Comparison of ENCODE assay signal across 1 cellular context in the genomic region with DNA sequence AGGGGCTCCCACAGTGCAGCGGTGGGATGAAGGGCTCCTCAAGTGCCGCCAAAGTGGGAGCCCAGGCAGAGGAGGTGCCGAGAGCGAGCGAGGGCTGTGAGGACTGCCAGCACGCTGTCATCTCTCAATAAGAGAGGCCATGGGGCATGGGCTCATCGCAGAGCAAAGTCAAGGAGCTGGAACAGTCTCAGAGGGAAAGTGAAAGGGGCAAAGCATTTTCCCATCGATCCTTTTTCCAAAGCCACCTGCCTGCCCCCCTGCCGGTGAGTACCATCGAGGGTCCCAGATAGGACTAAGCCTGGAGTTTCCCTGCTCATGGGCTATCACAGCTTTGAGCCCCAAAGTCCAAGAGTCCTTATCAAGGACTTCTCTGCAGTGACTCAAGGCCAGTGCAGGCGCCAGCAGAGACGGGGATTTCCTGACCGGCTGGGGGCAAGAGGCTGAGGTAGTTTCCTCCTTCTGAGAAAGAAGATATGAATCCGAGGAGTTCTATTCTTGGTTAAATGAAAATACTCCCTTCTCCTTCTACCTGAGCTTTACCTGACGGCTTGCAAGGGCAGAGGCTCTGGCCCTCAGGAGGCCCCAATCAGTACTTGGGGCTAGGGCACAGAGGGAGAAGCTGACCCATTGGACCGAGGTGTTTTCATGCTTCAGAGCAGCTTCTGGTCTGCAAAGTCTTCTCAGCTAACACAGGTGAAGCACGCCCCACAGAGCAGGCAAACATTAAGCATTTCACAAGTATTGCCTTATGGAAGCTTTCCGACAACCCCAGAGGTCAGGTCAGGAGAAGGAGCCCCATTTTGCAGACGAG.
A peak's percentile ranks its signal among the peaks of the same experiment; 100 is the strongest.
TF ChIP-seq lines count a peak whose summit lies in the region.

No MANE protein-coding gene starts in this region.

TF ChIP-seq in GM12878, 131 proteins besides CTCF, POLR2A, EP300 and RAD21 (continued from another document and continues in another):
- TF ChIP-seq, protein P1, sequence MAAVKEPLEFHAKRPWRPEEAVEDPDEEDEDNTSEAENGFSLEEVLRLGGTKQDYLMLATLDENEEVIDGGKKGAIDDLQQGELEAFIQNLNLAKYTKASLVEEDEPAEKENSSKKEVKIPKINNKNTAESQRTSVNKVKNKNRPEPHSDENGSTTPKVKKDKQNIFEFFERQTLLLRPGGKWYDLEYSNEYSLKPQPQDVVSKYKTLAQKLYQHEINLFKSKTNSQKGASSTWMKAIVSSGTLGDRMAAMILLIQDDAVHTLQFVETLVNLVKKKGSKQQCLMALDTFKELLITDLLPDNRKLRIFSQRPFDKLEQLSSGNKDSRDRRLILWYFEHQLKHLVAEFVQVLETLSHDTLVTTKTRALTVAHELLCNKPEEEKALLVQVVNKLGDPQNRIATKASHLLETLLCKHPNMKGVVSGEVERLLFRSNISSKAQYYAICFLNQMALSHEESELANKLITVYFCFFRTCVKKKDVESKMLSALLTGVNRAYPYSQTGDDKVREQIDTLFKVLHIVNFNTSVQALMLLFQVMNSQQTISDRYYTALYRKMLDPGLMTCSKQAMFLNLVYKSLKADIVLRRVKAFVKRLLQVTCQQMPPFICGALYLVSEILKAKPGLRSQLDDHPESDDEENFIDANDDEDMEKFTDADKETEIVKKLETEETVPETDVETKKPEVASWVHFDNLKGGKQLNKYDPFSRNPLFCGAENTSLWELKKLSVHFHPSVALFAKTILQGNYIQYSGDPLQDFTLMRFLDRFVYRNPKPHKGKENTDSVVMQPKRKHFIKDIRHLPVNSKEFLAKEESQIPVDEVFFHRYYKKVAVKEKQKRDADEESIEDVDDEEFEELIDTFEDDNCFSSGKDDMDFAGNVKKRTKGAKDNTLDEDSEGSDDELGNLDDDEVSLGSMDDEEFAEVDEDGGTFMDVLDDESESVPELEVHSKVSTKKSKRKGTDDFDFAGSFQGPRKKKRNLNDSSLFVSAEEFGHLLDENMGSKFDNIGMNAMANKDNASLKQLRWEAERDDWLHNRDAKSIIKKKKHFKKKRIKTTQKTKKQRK (IDR thresholded peaks at IDR 0.05; ENCODE audit: low read depth, low read length) = no peak
- TF ChIP-seq RFX5 (IDR thresholded peaks at IDR 0.05; ENCODE audit: low read depth, low read length) (no peak), TBL1XR1 (IDR thresholded peaks at IDR 0.05; ENCODE audit: low read depth, low read length) (no peak), MEF2B (IDR thresholded peaks at IDR 0.05; ENCODE audit: partially characterized antibody, poor library complexity, severe bottlenecking) (peak; percentile 32), CHD2 (IDR thresholded peaks at IDR 0.05; ENCODE audit: borderline replicate concordance, low read depth, low read length) (no peak), BCL11A (IDR thresholded peaks at IDR 0.05; ENCODE audit: low read depth, low read length) (no peak), TAF1 (IDR thresholded peaks at IDR 0.05; ENCODE audit: borderline replicate concordance, low read depth, low read length) (no peak), EZH2 (IDR thresholded peaks at IDR 0.05; ENCODE audit: borderline replicate concordance, control insufficient read depth, low read depth, low read length) (no peak), GABPA (IDR thresholded peaks at IDR 0.05; ENCODE audit: low read depth) (no peak), ASH2L (IDR thresholded peaks at IDR 0.05; ENCODE audit: borderline replicate concordance, low read depth) (no peak), ZNF217 (IDR thresholded peaks at IDR 0.05) (no peak), EED (IDR thresholded peaks at IDR 0.05; ENCODE audit: low read depth) (peak; percentile 74), DPF2 (IDR thresholded peaks at IDR 0.05) (0 out of 2 replicates have a peak, but pooled peaks have one; percentile 40), CHD1 (IDR thresholded peaks at IDR 0.05; ENCODE audit: low read depth, low read length) (no peak), ETV6 (conservative IDR thresholded peaks at IDR 0.05 in 1 of 2, IDR thresholded peaks at IDR 0.05 in 1 of 2; ENCODE audit: borderline replicate concordance in 1 of 2, low read depth in 1 of 2) (no peak), SREBF2 (IDR thresholded peaks at IDR 0.05; ENCODE audit: low read length) (no peak), SIX5 (IDR thresholded peaks at IDR 0.05; ENCODE audit: low read depth, low read length, severe bottlenecking) (no peak), CBFB (IDR thresholded peaks at IDR 0.05; ENCODE audit: low read depth) (no peak), NR2F1 (conservative IDR thresholded peaks at IDR 0.05) (no peak; the same call in 1 of the 2 replicates), ZNF622 (IDR thresholded peaks at IDR 0.05) (no peak), NR2C2 (IDR thresholded peaks at IDR 0.05; ENCODE audit: borderline replicate concordance, control insufficient read depth, insufficient read length, low read depth) (no peak), BACH1 (IDR thresholded peaks at IDR 0.05; ENCODE audit: borderline replicate concordance) (no peak), FOXM1 (IDR thresholded peaks at IDR 0.05; ENCODE audit: low read depth, low read length) (no peak), EGR1 (IDR thresholded peaks at IDR 0.05; ENCODE audit: borderline replicate concordance in 1 of 2, low read depth in 2 of 2, low read length in 2 of 2) (no peak), KDM1A (IDR thresholded peaks at IDR 0.05; ENCODE audit: borderline replicate concordance) (no peak), SIN3A (IDR thresholded peaks at IDR 0.05; ENCODE audit: low read depth, low read length) (no peak), RUNX3 (IDR thresholded peaks at IDR 0.05; ENCODE audit: low read length) (no peak; the same call in 1 of the 2 replicates), HCFC1 (IDR thresholded peaks at IDR 0.05; ENCODE audit: low read length) (no peak), SRF (IDR thresholded peaks at IDR 0.05; ENCODE audit: low read depth in 2 of 2, low read length in 2 of 2) (no peak), ZNF207 (IDR thresholded peaks at IDR 0.05; ENCODE audit: borderline replicate concordance) (no peak)
- TF ChIP-seq, protein P2, sequence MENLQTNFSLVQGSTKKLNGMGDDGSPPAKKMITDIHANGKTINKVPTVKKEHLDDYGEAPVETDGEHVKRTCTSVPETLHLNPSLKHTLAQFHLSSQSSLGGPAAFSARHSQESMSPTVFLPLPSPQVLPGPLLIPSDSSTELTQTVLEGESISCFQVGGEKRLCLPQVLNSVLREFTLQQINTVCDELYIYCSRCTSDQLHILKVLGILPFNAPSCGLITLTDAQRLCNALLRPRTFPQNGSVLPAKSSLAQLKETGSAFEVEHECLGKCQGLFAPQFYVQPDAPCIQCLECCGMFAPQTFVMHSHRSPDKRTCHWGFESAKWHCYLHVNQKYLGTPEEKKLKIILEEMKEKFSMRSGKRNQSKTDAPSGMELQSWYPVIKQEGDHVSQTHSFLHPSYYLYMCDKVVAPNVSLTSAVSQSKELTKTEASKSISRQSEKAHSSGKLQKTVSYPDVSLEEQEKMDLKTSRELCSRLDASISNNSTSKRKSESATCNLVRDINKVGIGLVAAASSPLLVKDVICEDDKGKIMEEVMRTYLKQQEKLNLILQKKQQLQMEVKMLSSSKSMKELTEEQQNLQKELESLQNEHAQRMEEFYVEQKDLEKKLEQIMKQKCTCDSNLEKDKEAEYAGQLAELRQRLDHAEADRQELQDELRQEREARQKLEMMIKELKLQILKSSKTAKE (IDR thresholded peaks at IDR 0.05; ENCODE audit: low read depth, poor library complexity, severe bottlenecking) = no peak
- TF ChIP-seq, protein P3, sequence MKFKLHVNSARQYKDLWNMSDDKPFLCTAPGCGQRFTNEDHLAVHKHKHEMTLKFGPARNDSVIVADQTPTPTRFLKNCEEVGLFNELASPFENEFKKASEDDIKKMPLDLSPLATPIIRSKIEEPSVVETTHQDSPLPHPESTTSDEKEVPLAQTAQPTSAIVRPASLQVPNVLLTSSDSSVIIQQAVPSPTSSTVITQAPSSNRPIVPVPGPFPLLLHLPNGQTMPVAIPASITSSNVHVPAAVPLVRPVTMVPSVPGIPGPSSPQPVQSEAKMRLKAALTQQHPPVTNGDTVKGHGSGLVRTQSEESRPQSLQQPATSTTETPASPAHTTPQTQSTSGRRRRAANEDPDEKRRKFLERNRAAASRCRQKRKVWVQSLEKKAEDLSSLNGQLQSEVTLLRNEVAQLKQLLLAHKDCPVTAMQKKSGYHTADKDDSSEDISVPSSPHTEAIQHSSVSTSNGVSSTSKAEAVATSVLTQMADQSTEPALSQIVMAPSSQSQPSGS (IDR thresholded peaks at IDR 0.05; ENCODE audit: low read length) = no peak; the same call in 1 of the 2 replicates
- TF ChIP-seq, protein P4, sequence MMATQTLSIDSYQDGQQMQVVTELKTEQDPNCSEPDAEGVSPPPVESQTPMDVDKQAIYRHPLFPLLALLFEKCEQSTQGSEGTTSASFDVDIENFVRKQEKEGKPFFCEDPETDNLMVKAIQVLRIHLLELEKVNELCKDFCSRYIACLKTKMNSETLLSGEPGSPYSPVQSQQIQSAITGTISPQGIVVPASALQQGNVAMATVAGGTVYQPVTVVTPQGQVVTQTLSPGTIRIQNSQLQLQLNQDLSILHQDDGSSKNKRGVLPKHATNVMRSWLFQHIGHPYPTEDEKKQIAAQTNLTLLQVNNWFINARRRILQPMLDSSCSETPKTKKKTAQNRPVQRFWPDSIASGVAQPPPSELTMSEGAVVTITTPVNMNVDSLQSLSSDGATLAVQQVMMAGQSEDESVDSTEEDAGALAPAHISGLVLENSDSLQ (IDR thresholded peaks at IDR 0.05) = no peak
- TF ChIP-seq, protein P5, sequence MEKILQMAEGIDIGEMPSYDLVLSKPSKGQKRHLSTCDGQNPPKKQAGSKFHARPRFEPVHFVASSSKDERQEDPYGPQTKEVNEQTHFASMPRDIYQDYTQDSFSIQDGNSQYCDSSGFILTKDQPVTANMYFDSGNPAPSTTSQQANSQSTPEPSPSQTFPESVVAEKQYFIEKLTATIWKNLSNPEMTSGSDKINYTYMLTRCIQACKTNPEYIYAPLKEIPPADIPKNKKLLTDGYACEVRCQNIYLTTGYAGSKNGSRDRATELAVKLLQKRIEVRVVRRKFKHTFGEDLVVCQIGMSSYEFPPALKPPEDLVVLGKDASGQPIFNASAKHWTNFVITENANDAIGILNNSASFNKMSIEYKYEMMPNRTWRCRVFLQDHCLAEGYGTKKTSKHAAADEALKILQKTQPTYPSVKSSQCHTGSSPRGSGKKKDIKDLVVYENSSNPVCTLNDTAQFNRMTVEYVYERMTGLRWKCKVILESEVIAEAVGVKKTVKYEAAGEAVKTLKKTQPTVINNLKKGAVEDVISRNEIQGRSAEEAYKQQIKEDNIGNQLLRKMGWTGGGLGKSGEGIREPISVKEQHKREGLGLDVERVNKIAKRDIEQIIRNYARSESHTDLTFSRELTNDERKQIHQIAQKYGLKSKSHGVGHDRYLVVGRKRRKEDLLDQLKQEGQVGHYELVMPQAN (conservative IDR thresholded peaks at IDR 0.05) = no peak
- TF ChIP-seq, protein P6, sequence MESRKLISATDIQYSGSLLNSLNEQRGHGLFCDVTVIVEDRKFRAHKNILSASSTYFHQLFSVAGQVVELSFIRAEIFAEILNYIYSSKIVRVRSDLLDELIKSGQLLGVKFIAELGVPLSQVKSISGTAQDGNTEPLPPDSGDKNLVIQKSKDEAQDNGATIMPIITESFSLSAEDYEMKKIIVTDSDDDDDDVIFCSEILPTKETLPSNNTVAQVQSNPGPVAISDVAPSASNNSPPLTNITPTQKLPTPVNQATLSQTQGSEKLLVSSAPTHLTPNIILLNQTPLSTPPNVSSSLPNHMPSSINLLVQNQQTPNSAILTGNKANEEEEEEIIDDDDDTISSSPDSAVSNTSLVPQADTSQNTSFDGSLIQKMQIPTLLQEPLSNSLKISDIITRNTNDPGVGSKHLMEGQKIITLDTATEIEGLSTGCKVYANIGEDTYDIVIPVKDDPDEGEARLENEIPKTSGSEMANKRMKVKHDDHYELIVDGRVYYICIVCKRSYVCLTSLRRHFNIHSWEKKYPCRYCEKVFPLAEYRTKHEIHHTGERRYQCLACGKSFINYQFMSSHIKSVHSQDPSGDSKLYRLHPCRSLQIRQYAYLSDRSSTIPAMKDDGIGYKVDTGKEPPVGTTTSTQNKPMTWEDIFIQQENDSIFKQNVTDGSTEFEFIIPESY (IDR thresholded peaks at IDR 0.05) = no peak
- TF ChIP-seq, protein P7, sequence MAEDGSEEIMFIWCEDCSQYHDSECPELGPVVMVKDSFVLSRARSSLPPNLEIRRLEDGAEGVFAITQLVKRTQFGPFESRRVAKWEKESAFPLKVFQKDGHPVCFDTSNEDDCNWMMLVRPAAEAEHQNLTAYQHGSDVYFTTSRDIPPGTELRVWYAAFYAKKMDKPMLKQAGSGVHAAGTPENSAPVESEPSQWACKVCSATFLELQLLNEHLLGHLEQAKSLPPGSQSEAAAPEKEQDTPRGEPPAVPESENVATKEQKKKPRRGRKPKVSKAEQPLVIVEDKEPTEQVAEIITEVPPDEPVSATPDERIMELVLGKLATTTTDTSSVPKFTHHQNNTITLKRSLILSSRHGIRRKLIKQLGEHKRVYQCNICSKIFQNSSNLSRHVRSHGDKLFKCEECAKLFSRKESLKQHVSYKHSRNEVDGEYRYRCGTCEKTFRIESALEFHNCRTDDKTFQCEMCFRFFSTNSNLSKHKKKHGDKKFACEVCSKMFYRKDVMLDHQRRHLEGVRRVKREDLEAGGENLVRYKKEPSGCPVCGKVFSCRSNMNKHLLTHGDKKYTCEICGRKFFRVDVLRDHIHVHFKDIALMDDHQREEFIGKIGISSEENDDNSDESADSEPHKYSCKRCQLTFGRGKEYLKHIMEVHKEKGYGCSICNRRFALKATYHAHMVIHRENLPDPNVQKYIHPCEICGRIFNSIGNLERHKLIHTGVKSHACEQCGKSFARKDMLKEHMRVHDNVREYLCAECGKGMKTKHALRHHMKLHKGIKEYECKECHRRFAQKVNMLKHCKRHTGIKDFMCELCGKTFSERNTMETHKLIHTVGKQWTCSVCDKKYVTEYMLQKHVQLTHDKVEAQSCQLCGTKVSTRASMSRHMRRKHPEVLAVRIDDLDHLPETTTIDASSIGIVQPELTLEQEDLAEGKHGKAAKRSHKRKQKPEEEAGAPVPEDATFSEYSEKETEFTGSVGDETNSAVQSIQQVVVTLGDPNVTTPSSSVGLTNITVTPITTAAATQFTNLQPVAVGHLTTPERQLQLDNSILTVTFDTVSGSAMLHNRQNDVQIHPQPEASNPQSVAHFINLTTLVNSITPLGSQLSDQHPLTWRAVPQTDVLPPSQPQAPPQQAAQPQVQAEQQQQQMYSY (CRISPR knock-in tag; IDR thresholded peaks at IDR 0.05) = no peak
- TF ChIP-seq, protein P8, sequence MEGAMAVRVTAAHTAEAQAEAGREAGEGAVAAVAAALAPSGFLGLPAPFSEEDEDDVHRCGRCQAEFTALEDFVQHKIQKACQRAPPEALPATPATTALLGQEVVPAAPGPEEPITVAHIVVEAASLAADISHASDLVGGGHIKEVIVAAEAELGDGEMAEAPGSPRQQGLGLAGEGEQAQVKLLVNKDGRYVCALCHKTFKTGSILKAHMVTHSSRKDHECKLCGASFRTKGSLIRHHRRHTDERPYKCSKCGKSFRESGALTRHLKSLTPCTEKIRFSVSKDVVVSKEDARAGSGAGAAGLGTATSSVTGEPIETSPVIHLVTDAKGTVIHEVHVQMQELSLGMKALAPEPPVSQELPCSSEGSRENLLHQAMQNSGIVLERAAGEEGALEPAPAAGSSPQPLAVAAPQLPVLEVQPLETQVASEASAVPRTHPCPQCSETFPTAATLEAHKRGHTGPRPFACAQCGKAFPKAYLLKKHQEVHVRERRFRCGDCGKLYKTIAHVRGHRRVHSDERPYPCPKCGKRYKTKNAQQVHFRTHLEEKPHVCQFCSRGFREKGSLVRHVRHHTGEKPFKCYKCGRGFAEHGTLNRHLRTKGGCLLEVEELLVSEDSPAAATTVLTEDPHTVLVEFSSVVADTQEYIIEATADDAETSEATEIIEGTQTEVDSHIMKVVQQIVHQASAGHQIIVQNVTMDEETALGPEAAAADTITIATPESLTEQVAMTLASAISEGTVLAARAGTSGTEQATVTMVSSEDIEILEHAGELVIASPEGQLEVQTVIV (IDR thresholded peaks at IDR 0.05; ENCODE audit: borderline replicate concordance, partially characterized antibody) = no peak
